ENCODE assay signal across 8 cellular contexts in genomic region chr4:76148142-76148849, GRCh38. TPM values are rescaled to one million over a fixed set of nuclear protein-coding genes. Genes with fewer than 3 reads are reported as not detected.
DNase-seq lines count a peak whose midpoint lies in the region; ATAC-seq lines count a peak whose summit lies in the region.

Gene NUP54 (minus strand): TSS chr4:76148397. CDS start chr4:76148374, 23 bp downstream.

- peak within 1 kb of the TSS; percentile 94 to 97 for H3K4me3 Mint-ChIP-seq in effector memory CD8-positive, alpha-beta T cell

- H3K27me3 Mint-ChIP-seq in effector memory CD8-positive, alpha-beta T cell: no peaks in the 10 kb centered on the region

- H3K9me3 Mint-ChIP-seq in effector memory CD8-positive, alpha-beta T cell: no peaks in the 10 kb centered on the region

- peak; percentile 94 for DNase-seq in COLO668 (lab: John Stamatoyannopoulos, UW; ENCODE audit: unreplicated experiment)
- DNase-seq in HT1080 (ENCODE audit: low read depth): peak; percentile 93
- peak; percentile 91 for DNase-seq in NOMO-1 treated with DMSO at 0.1 percent for 48 hours (lab: John Stamatoyannopoulos, UW; ENCODE audit: unreplicated experiment)
- DNase-seq in activated CD8-positive, alpha-beta memory T cell treated with anti-CD3 and anti-CD28 coated beads for 4 hours (ENCODE audit: low read depth in 2 of 2): peak; percentile 92
- DNase-seq in effector memory CD8-positive, alpha-beta T cell: peak; percentile 94 to 97 (median 95)
- peak; percentile 97 for DNase-seq in medulla oblongata (ENCODE audit: extremely low spot score)
- DNase-seq in stimulated activated CD8-positive, alpha-beta memory T cell treated with anti-CD3 and anti-CD28 coated beads, Interleukin-12 subunit alpha, Interleukin-12 subunit beta, amount 100 ng/mL, for 1 hour (ENCODE audit: low read depth): peak; percentile 91

- H3K4me1 Mint-ChIP-seq in effector memory CD8-positive, alpha-beta T cell (ENCODE audit: low read depth in 2 of 2): peaks cover 14 to 34% of the 10 kb centered on the region in 2 donors

- peaks cover 32% of the 10 kb centered on the region for H3K36me3 Mint-ChIP-seq in effector memory CD8-positive, alpha-beta T cell (ENCODE audit: insufficient read depth)

- peak within 1 kb of the TSS; percentile 92 to 98 for H3K27ac Mint-ChIP-seq in effector memory CD8-positive, alpha-beta T cell

- peak; percentile 97 for ATAC-seq in GM21360 (IDR thresholded peaks at IDR 0.05; ENCODE audit: unreplicated experiment)
- peak; percentile 97 for ATAC-seq in effector memory CD8-positive, alpha-beta T cell (replicated peaks)

RNA-seq across cellular contexts. Expression of gene NUP54, which starts in this region (rescaled TPM):
- 59.5 and 63.9 TPM in 2 replicates for total RNA-seq in HT1080 (2014; rRNA removed; shearing (Covaris generic))
- 43.1 and 49.9 TPM in 2 replicates for polyA plus RNA-seq in HT1080 (2015; cell fraction: cytosol; rRNA removed)
- polyA plus RNA-seq in HT1080 (2015; cell fraction: nucleus; rRNA removed): 85.3 and 102 TPM in 2 replicates

Comparison
In these comparisons a context has a peak if more than half of its experiments do, and no peak if none do; other contexts are left out.
1. Peak in every context shown above with its lines: DNase-seq and ATAC-seq.